Comparison of ENCODE assay signal across 14 cellular contexts in the genomic region with DNA sequence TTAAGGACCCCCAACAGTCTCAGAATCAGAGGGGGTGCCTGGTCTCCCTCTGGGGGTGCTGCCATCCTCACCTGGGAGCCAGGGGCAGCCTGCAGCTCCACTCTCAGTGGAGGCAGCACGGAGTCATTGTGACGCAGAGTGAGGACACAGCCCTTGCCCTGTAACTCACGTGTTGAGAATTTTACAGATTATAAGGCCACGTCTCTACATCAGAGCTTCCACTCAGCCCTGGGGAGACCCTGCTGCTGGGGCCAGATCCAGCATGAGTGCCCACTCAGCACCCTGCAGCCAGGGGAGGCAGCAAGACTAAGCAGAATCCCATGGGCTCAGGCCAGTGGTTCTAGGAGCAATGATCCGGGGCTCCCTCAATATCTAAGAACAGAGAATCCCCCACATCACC.
A peak's percentile ranks its signal among the peaks of the same experiment; 100 is the strongest.
DNase-seq lines count a peak whose midpoint lies in the region; TF ChIP-seq lines count a peak whose summit lies in the region.
"Had no signal": no experiment of that assay in that cellular context is flagged by ENCODE, and none has a peak within 500 bp of the region (broad histone marks: within the 10 kb centered on the region; RNA-seq: fewer than 3 reads in every experiment).

No MANE protein-coding gene starts in this region.

- no peaks in the 10 kb centered on the region for H3K79me1 ChIP-seq in mesendoderm (ENCODE audit: low read length)

- peaks cover 67% of the 10 kb centered on the region for H3K4me1 ChIP-seq in BLaER1
- H3K4me1 ChIP-seq in mesendoderm (ENCODE audit: control insufficient read depth, low read depth, low read length): peaks cover 9% of the 10 kb centered on the region
- H3K4me1 ChIP-seq in spleen: peaks cover 0 to 39% (median 21%) of the 10 kb centered on the region in 6 donors

- WGBS in mesendoderm (ENCODE audit: extremely low coverage, insufficient coverage, low lambda C conversion rate): no CpG with 5 or more reads among the region's 5 CpGs
- 58 to 91% (median 83%) methylated on average over 2 to 5 of the region's 5 CpGs for WGBS in spleen, 5 donors

- H3K56ac ChIP-seq in mesendoderm (ENCODE audit: low read length): peak overlapping the region; percentile 63

- H3K4me3 ChIP-seq in BLaER1: no peak overlapping the region
- H3K4me3 ChIP-seq in mesendoderm (ENCODE audit: low read length): no peak overlapping the region
- no peak overlapping the region for H3K4me3 ChIP-seq in spleen
- H3K4me3 ChIP-seq: GM23248 had no signal

- peak overlapping the region; percentile 22 for H3K18ac ChIP-seq in mesendoderm (ENCODE audit: low read length)

- DNase-seq in ecto neural progenitor cell (ENCODE audit: low spot score): peak; percentile 37
- no peak for DNase-seq in mesendoderm
- DNase-seq in spleen: no peak
- DNase-seq in NOMO-1 treated with dmso at 0.1 percent for 144 hours (lab: John Stamatoyannopoulos, UW; ENCODE audit: unreplicated experiment): no peak
- no peak for DNase-seq in kidney tubule cell (ENCODE audit: low spot score)
- no peak for DNase-seq in EL
- DNase-seq: 8988T; AML-193; C1 segment of cervical spinal cord; CD4-positive, alpha-beta T cell; DMS79; GM23248; H9 had no signal

- H4K20me1 ChIP-seq in BLaER1: no peaks in the 10 kb centered on the region

- H4K5ac ChIP-seq in mesendoderm (ENCODE audit: low read length): no peak overlapping the region

- H3K9me3 ChIP-seq in BLaER1: peaks cover 5% of the 10 kb centered on the region; the same call in 1 of the 2 replicates
- no peaks in the 10 kb centered on the region for H3K9me3 ChIP-seq in spleen

- no peak overlapping the region for H4K8ac ChIP-seq in mesendoderm (ENCODE audit: low read depth, low read length)

- no peaks in the 10 kb centered on the region for H3K27me3 ChIP-seq in BLaER1
- no peaks in the 10 kb centered on the region for H3K27me3 ChIP-seq in mesendoderm (ENCODE audit: insufficient read depth, low read length, poor library complexity)
- peaks cover 0 to 17% (median 0%) of the 10 kb centered on the region in 7 donors for H3K27me3 ChIP-seq in spleen (replicated peaks in 1 of 7)

- no peaks in the 10 kb centered on the region for H3K36me3 ChIP-seq in BLaER1
- no peaks in the 10 kb centered on the region for H3K36me3 ChIP-seq in mesendoderm (ENCODE audit: control insufficient read depth, insufficient read depth, low read length)
- H3K36me3 ChIP-seq in spleen: no peaks in the 10 kb centered on the region

- no peak overlapping the region for H3K27ac ChIP-seq in BLaER1
- no peak overlapping the region for H3K27ac ChIP-seq in mesendoderm (ENCODE audit: low read depth, low read length)
- H3K27ac ChIP-seq in spleen: peak overlapping the region in 5 of 8 donors; percentile 21 to 66 (median 50)
- H3K27ac ChIP-seq: GM23248 had no signal

- TF ChIP-seq POLR2A in spleen (IDR thresholded peaks at IDR 0.05): no peak

- H3K79me2 ChIP-seq in mesendoderm (ENCODE audit: control insufficient read depth, insufficient read depth, low read length): no peaks in the 10 kb centered on the region

- intact Hi-C loops in spleen (cut with DNase I; ENCODE audit: low total_unique reads): no loop called here

- peak overlapping the region; percentile 36 for H2BK5ac ChIP-seq in mesendoderm (ENCODE audit: low read length)

- H2AK5ac ChIP-seq in mesendoderm (ENCODE audit: low read length): no peak overlapping the region

- H2BK120ac ChIP-seq in mesendoderm (ENCODE audit: low read depth, low read length): no peak overlapping the region

- H3K9ac ChIP-seq in BLaER1 (no peak overlapping the region), mesendoderm (ENCODE audit: low read length) (no peak overlapping the region)
- H3K9ac ChIP-seq: GM23248 had no signal

- no peak for TF ChIP-seq CTCF in spleen (IDR thresholded peaks at IDR 0.05 in 8 of 11, conservative IDR thresholded peaks at IDR 0.05 in 3 of 11)

- H2BK15ac ChIP-seq in mesendoderm (replicated peaks; ENCODE audit: low read depth): no peak overlapping the region

- no peak overlapping the region for H3K23ac ChIP-seq in mesendoderm (ENCODE audit: low read length)

- H3K4me2 ChIP-seq in BLaER1: peak overlapping the region; percentile 60
- H3K4me2 ChIP-seq in mesendoderm (ENCODE audit: low read length): no peak overlapping the region

- peak overlapping the region; percentile 46 for H3K4ac ChIP-seq in mesendoderm (ENCODE audit: low read depth, low read length)

Comparison
In these comparisons a context has a peak if more than half of its experiments do, and no peak if none do; other contexts are left out.
1. H3K27ac ChIP-seq: peak in spleen (5 of 8); none in BLaER1 (single experiment) and mesendoderm (single experiment).